In genomic region chr5:119954106-119954505, GRCh38 we compare ENCODE assay signal across 28 cellular contexts.
"Had no signal": no experiment of that assay in that cellular context is flagged by ENCODE, and none has a peak within 500 bp of the region (broad histone marks: within the 10 kb centered on the region; RNA-seq: fewer than 3 reads in every experiment).

No MANE protein-coding gene starts in this region.

- DNase-seq: activated CD4-positive, alpha-beta memory T cell treated with anti-CD3 and anti-CD28 coated beads for 36 hours; activated CD4-positive, alpha-beta T cell treated with anti-CD3 and anti-CD28 coated beads for 36 hours; activated CD4-positive, alpha-beta T cell treated with anti-CD3 and anti-CD28 coated beads, Interleukin-2, amount 10 ng/mL, durations not matched to agents 24 days and 14 days; activated CD4-positive, CD25-positive, alpha-beta regulatory T cell; activated CD4-positive, CD25-positive, alpha-beta regulatory T cell treated with anti-CD3 and anti-CD28 coated beads, Interleukin-2, amount 50 U/mL, for 72 hours; activated CD8-positive, alpha-beta memory T cell treated with anti-CD3 and anti-CD28 coated beads, Interleukin-2, amount 10 ng/mL, durations not matched to agents 7 days and 5 days; activated CD8-positive, alpha-beta memory T cell treated with anti-CD3 and anti-CD28 coated beads, Interleukin-2, amount 50 U/mL, for 4 hours; activated CD8-positive, alpha-beta T cell treated with anti-CD3 and anti-CD28 coated beads, Interleukin-2, amount 10 ng/mL, durations not matched to agents 7 days and 5 days; activated effector memory CD4-positive, alpha-beta T cell treated with anti-CD3 and anti-CD28 coated beads, Interleukin-2, amount 50 U/mL, for 16 hours; activated naive CD4-positive, alpha-beta T cell treated with anti-CD3 and anti-CD28 coated beads for 36 hours; activated naive CD8-positive, alpha-beta T cell treated with anti-CD3 and anti-CD28 coated beads for 36 hours; activated naive CD8-positive, alpha-beta T cell treated with anti-CD3 and anti-CD28 coated beads, Interleukin-2, amount 50 U/mL, for 24 hours; activated T-cell treated with anti-CD3 and anti-CD28 coated beads, Interleukin-2, amount 50 U/mL, for 1 hour; activated T-cell treated with anti-CD3 and anti-CD28 coated beads, Interleukin-2, amount 50 U/mL, for 48 hours; adrenal gland; amygdala; aorta; body of pancreas; caudate nucleus; effector memory CD4-positive, alpha-beta T cell; endodermal cell; foreskin fibroblast; glutamatergic neuron; heart left ventricle; T-helper 2 cell had no signal

- H3K36me3 Mint-ChIP-seq: activated CD8-positive, alpha-beta memory T cell treated with anti-CD3 and anti-CD28 coated beads, Interleukin-2, amount 10 ng/mL, durations not matched to agents 7 days and 5 days; activated naive CD4-positive, alpha-beta T cell treated with anti-CD3 and anti-CD28 coated beads, Interleukin-2, amount 50 U/mL, for 24 hours; activated naive CD8-positive, alpha-beta T cell treated with anti-CD3 and anti-CD28 coated beads for 36 hours had no signal

- H3K27me3 Mint-ChIP-seq: activated CD4-positive, alpha-beta memory T cell treated with anti-CD3 and anti-CD28 coated beads for 36 hours; activated CD4-positive, alpha-beta T cell treated with anti-CD3 and anti-CD28 coated beads for 36 hours; activated CD4-positive, alpha-beta T cell treated with anti-CD3 and anti-CD28 coated beads, Interleukin-2, amount 10 ng/mL, durations not matched to agents 24 days and 14 days; activated CD8-positive, alpha-beta memory T cell treated with anti-CD3 and anti-CD28 coated beads, Interleukin-2, amount 10 ng/mL, durations not matched to agents 7 days and 5 days; activated naive CD4-positive, alpha-beta T cell treated with anti-CD3 and anti-CD28 coated beads, Interleukin-2, amount 50 U/mL, for 24 hours; activated naive CD8-positive, alpha-beta T cell treated with anti-CD3 and anti-CD28 coated beads for 36 hours; activated naive CD8-positive, alpha-beta T cell treated with anti-CD3 and anti-CD28 coated beads, Interleukin-2, amount 50 U/mL, for 24 hours had no signal

- H3K4me3 ChIP-seq: adrenal gland, body of pancreas, heart left ventricle had no signal

- H3K4me1 ChIP-seq: adrenal gland, body of pancreas, heart left ventricle had no signal

- H3K27ac ChIP-seq: adrenal gland, body of pancreas, heart left ventricle had no signal

- H3K27me3 ChIP-seq: adrenal gland, body of pancreas, heart left ventricle had no signal

- H3K9me3 Mint-ChIP-seq: activated CD4-positive, alpha-beta T cell treated with anti-CD3 and anti-CD28 coated beads, Interleukin-2, amount 10 ng/mL, durations not matched to agents 24 days and 14 days; activated naive CD4-positive, alpha-beta T cell treated with anti-CD3 and anti-CD28 coated beads for 36 hours; activated naive CD4-positive, alpha-beta T cell treated with anti-CD3 and anti-CD28 coated beads, Interleukin-2, amount 50 U/mL, for 24 hours; activated naive CD8-positive, alpha-beta T cell treated with anti-CD3 and anti-CD28 coated beads for 36 hours; activated naive CD8-positive, alpha-beta T cell treated with anti-CD3 and anti-CD28 coated beads, Interleukin-2, amount 50 U/mL, for 24 hours; activated T-helper 1 cell treated with anti-CD3 and anti-CD28 coated beads, Interleukin-12 subunit alpha, Interleukin-12 subunit beta, Interleukin-2, Interleukin-4 antibody, amounts not matched to agents 30 ng/mL and 10 ng/mL and 1 ng/mL, durations not matched to agents 14 hours and 24 hours and 36 hours had no signal

- H3K4me1 Mint-ChIP-seq: activated CD4-positive, alpha-beta T cell treated with anti-CD3 and anti-CD28 coated beads for 36 hours; activated CD4-positive, alpha-beta T cell treated with anti-CD3 and anti-CD28 coated beads, Interleukin-2, amount 10 ng/mL, durations not matched to agents 24 days and 14 days; activated CD8-positive, alpha-beta memory T cell treated with anti-CD3 and anti-CD28 coated beads, Interleukin-2, amount 10 ng/mL, durations not matched to agents 7 days and 5 days; activated naive CD4-positive, alpha-beta T cell treated with anti-CD3 and anti-CD28 coated beads, Interleukin-2, amount 50 U/mL, for 24 hours; activated naive CD8-positive, alpha-beta T cell treated with anti-CD3 and anti-CD28 coated beads for 36 hours; activated naive CD8-positive, alpha-beta T cell treated with anti-CD3 and anti-CD28 coated beads, Interleukin-2, amount 50 U/mL, for 24 hours had no signal

- H3K4me3 Mint-ChIP-seq: activated CD4-positive, alpha-beta memory T cell treated with anti-CD3 and anti-CD28 coated beads for 36 hours; activated CD4-positive, alpha-beta T cell treated with anti-CD3 and anti-CD28 coated beads for 36 hours; activated CD4-positive, alpha-beta T cell treated with anti-CD3 and anti-CD28 coated beads, Interleukin-2, amount 10 ng/mL, durations not matched to agents 24 days and 14 days; activated CD8-positive, alpha-beta memory T cell treated with anti-CD3 and anti-CD28 coated beads, Interleukin-2, amount 10 ng/mL, durations not matched to agents 7 days and 5 days; activated CD8-positive, alpha-beta T cell treated with anti-CD3 and anti-CD28 coated beads, Interleukin-2, amount 10 ng/mL, durations not matched to agents 7 days and 5 days; activated naive CD4-positive, alpha-beta T cell treated with anti-CD3 and anti-CD28 coated beads for 36 hours; activated naive CD4-positive, alpha-beta T cell treated with anti-CD3 and anti-CD28 coated beads, Interleukin-2, amount 50 U/mL, for 24 hours; activated naive CD8-positive, alpha-beta T cell treated with anti-CD3 and anti-CD28 coated beads for 36 hours; activated naive CD8-positive, alpha-beta T cell treated with anti-CD3 and anti-CD28 coated beads, Interleukin-2, amount 50 U/mL, for 24 hours; activated T-helper 1 cell treated with anti-CD3 and anti-CD28 coated beads, Interleukin-12 subunit alpha, Interleukin-12 subunit beta, Interleukin-2, Interleukin-4 antibody, amounts not matched to agents 30 ng/mL and 10 ng/mL and 1 ng/mL, durations not matched to agents 14 hours and 24 hours and 36 hours; endodermal cell had no signal

- H3K36me3 ChIP-seq: adrenal gland, heart left ventricle had no signal

- H3K27ac Mint-ChIP-seq: activated CD4-positive, alpha-beta memory T cell treated with anti-CD3 and anti-CD28 coated beads for 36 hours; activated CD4-positive, alpha-beta T cell treated with anti-CD3 and anti-CD28 coated beads for 36 hours; activated CD4-positive, alpha-beta T cell treated with anti-CD3 and anti-CD28 coated beads, Interleukin-2, amount 10 ng/mL, durations not matched to agents 24 days and 14 days; activated CD8-positive, alpha-beta memory T cell treated with anti-CD3 and anti-CD28 coated beads, Interleukin-2, amount 10 ng/mL, durations not matched to agents 7 days and 5 days; activated CD8-positive, alpha-beta T cell treated with anti-CD3 and anti-CD28 coated beads, Interleukin-2, amount 10 ng/mL, durations not matched to agents 7 days and 5 days; activated naive CD4-positive, alpha-beta T cell treated with anti-CD3 and anti-CD28 coated beads for 36 hours; activated naive CD4-positive, alpha-beta T cell treated with anti-CD3 and anti-CD28 coated beads, Interleukin-2, amount 50 U/mL, for 24 hours; activated naive CD8-positive, alpha-beta T cell treated with anti-CD3 and anti-CD28 coated beads for 36 hours; activated naive CD8-positive, alpha-beta T cell treated with anti-CD3 and anti-CD28 coated beads, Interleukin-2, amount 50 U/mL, for 24 hours; activated T-helper 1 cell treated with anti-CD3 and anti-CD28 coated beads, Interleukin-12 subunit alpha, Interleukin-12 subunit beta, Interleukin-2, Interleukin-4 antibody, amounts not matched to agents 30 ng/mL and 10 ng/mL and 1 ng/mL, durations not matched to agents 14 hours and 24 hours and 36 hours; activated T-helper 2 cell treated with anti-CD3 and anti-CD28 coated beads, Interferon-gamma antibody, Interleukin-2, Interleukin-4, amounts not matched to agents 10 μg/mL and 5 μg/mL and 100 μg/mL, durations not matched to agents 14 hours and 24 hours and 36 hours; endodermal cell had no signal
